In genomic region chr16:64975821-64976220, GRCh38 we compare ENCODE assay signal across 27 cellular contexts.
"Had no signal": no experiment of that assay in that cellular context is flagged by ENCODE, and none has a peak within 500 bp of the region (broad histone marks: within the 10 kb centered on the region; RNA-seq: fewer than 3 reads in every experiment).

No MANE protein-coding gene starts in this region.

- H3K4me1 Mint-ChIP-seq: activated naive CD4-positive, alpha-beta T cell treated with anti-CD3 and anti-CD28 coated beads, Interleukin-2, amount 10 ng/mL, durations not matched to agents 7 days and 5 days; activated naive CD8-positive, alpha-beta T cell treated with anti-CD3 and anti-CD28 coated beads, Interleukin-2, amount 50 U/mL, for 24 hours; central memory CD8-positive, alpha-beta T cell; stimulated activated effector memory CD8-positive, alpha-beta T cell treated with anti-CD3 and anti-CD28 coated beads, Interleukin-12 subunit alpha, Interleukin-12 subunit beta, amount 100 ng/mL, for 72 hours had no signal

- ATAC-seq: activated naive CD8-positive, alpha-beta T cell treated with anti-CD3 and anti-CD28 coated beads, Interleukin-2, amount 50 U/mL, for 24 hours; esophagus mucosa; gastroesophageal sphincter; left lung; psoas muscle; right cardiac atrium; stimulated activated effector memory CD8-positive, alpha-beta T cell treated with anti-CD3 and anti-CD28 coated beads, Interleukin-12 subunit alpha, Interleukin-12 subunit beta, amount 100 ng/mL, for 72 hours had no signal

- H3K9me3 Mint-ChIP-seq: neural crest cell, type B pancreatic cell had no signal

- H3K4me1 ChIP-seq: gastroesophageal sphincter, left lung, psoas muscle, stomach, testis had no signal

- H3K4me3 ChIP-seq: coronary artery, gastroesophageal sphincter, heart left ventricle, left lung, psoas muscle, stomach, testis had no signal

- H3K27ac ChIP-seq: brain microvascular endothelial cell, coronary artery, gastroesophageal sphincter, heart left ventricle, left lung, psoas muscle, stomach, testis had no signal

- H3K27ac Mint-ChIP-seq: activated naive CD4-positive, alpha-beta T cell treated with anti-CD3 and anti-CD28 coated beads, Interleukin-2, amount 10 ng/mL, durations not matched to agents 7 days and 5 days; activated naive CD8-positive, alpha-beta T cell treated with anti-CD3 and anti-CD28 coated beads, Interleukin-2, amount 50 U/mL, for 24 hours; stimulated activated effector memory CD8-positive, alpha-beta T cell treated with anti-CD3 and anti-CD28 coated beads, Interleukin-12 subunit alpha, Interleukin-12 subunit beta, amount 100 ng/mL, for 72 hours; T-helper 1 cell treated with Interleukin-12 subunit alpha and Interleukin-12 subunit beta and Interleukin-4 antibody, amounts not matched to agents 30 μg/mL and 1 μg/mL, for 36 hours; type B pancreatic cell had no signal

- H3K27me3 ChIP-seq: brain microvascular endothelial cell, gastroesophageal sphincter, heart left ventricle, left lung, stomach, testis had no signal

- H3K4me3 Mint-ChIP-seq: activated naive CD4-positive, alpha-beta T cell treated with anti-CD3 and anti-CD28 coated beads, Interleukin-2, amount 10 ng/mL, durations not matched to agents 7 days and 5 days; activated naive CD8-positive, alpha-beta T cell treated with anti-CD3 and anti-CD28 coated beads, Interleukin-2, amount 50 U/mL, for 24 hours; central memory CD8-positive, alpha-beta T cell; neural crest cell; stimulated activated effector memory CD8-positive, alpha-beta T cell treated with anti-CD3 and anti-CD28 coated beads, Interleukin-12 subunit alpha, Interleukin-12 subunit beta, amount 100 ng/mL, for 72 hours; T-helper 1 cell treated with Interleukin-12 subunit alpha and Interleukin-12 subunit beta and Interleukin-4 antibody, amounts not matched to agents 30 μg/mL and 1 μg/mL, for 36 hours; type B pancreatic cell had no signal

- H3K36me3 ChIP-seq: left lung had no signal

- H3K36me3 Mint-ChIP-seq: activated naive CD4-positive, alpha-beta T cell treated with anti-CD3 and anti-CD28 coated beads, Interleukin-2, amount 10 ng/mL, durations not matched to agents 7 days and 5 days; stimulated activated effector memory CD8-positive, alpha-beta T cell treated with anti-CD3 and anti-CD28 coated beads, Interleukin-12 subunit alpha, Interleukin-12 subunit beta, amount 100 ng/mL, for 72 hours had no signal

- DNase-seq: activated CD4-positive, alpha-beta T cell treated with anti-CD3 and anti-CD28 coated beads, Interleukin-2, amount 50 U/mL, for 1 hour; activated CD4-positive, CD25-positive, alpha-beta regulatory T cell treated with anti-CD3 and anti-CD28 coated beads, Interleukin-2, amount 50 U/mL, for 72 hours; activated CD8-positive, alpha-beta memory T cell treated with anti-CD3 and anti-CD28 coated beads for 24 hours; activated CD8-positive, alpha-beta memory T cell treated with anti-CD3 and anti-CD28 coated beads, Interleukin-2, amount 50 U/mL, for 48 hours; activated effector memory CD4-positive, alpha-beta T cell treated with Interleukin-2 at 50 U/mL for 16 hours; activated naive CD4-positive, alpha-beta T cell treated with anti-CD3 and anti-CD28 coated beads, Interleukin-2, amount 10 ng/mL, durations not matched to agents 7 days and 5 days; activated naive CD8-positive, alpha-beta T cell treated with anti-CD3 and anti-CD28 coated beads, Interleukin-2, amount 50 U/mL, for 24 hours; activated T-cell treated with anti-CD3 and anti-CD28 coated beads, Interleukin-2, amount 50 U/mL, for 48 hours; aorta; brain microvascular endothelial cell; effector CD4-positive, alpha-beta T cell; heart left ventricle; left lung; psoas muscle; right cardiac atrium; small intestine; stimulated activated CD4-positive, alpha-beta T cell treated with anti-CD3 and anti-CD28 coated beads, Interleukin-4, amount 100 ng/mL, for 1 hour; stomach; testis had no signal

- H3K27me3 Mint-ChIP-seq: activated naive CD4-positive, alpha-beta T cell treated with anti-CD3 and anti-CD28 coated beads, Interleukin-2, amount 10 ng/mL, durations not matched to agents 7 days and 5 days; activated naive CD8-positive, alpha-beta T cell treated with anti-CD3 and anti-CD28 coated beads, Interleukin-2, amount 50 U/mL, for 24 hours; central memory CD8-positive, alpha-beta T cell; type B pancreatic cell had no signal

- H3K9me3 ChIP-seq: gastroesophageal sphincter, heart left ventricle, left lung, psoas muscle, stomach, testis had no signal
